In genomic region chr10:110828525-110828924, GRCh38 we compare ENCODE assay signal across 31 cellular contexts. TPM values are rescaled to one million over a fixed set of nuclear protein-coding genes. Genes with fewer than 3 reads are reported as not detected.
DNase-seq lines count a peak whose midpoint lies in the region; ATAC-seq and TF ChIP-seq lines count a peak whose summit lies in the region.
"Had no signal": no experiment of that assay in that cellular context is flagged by ENCODE, and none has a peak within 500 bp of the region (broad histone marks: within the 10 kb centered on the region; RNA-seq: fewer than 3 reads in every experiment).

No MANE protein-coding gene starts in this region.

- H3K4me1 ChIP-seq in left ventricle myocardium inferior (peaks cover 87% of the 10 kb centered on the region), esophagus muscularis mucosa (peaks cover 20 to 45% (median 40%) of the 10 kb centered on the region in 4 donors), sigmoid colon (peaks cover 0 to 68% (median 67%) of the 10 kb centered on the region in 4 donors), uterus (peaks cover 0 to 12% of the 10 kb centered on the region in 2 donors)
- H3K4me1 ChIP-seq: Caco-2, foreskin keratinocyte, HAP-1 had no signal

- no peak overlapping the region for H3K27ac Mint-ChIP-seq in stimulated activated naive B cell treated with anti-CD40 and anti-IgM and Interleukin-4, amounts not matched to agents 10 μg/mL and 1 μg/mL and 100 μg/mL, for 72 hours
- H3K27ac Mint-ChIP-seq: activated CD8-positive, alpha-beta memory T cell treated with anti-CD3 and anti-CD28 coated beads, Interleukin-2, amount 10 ng/mL, durations not matched to agents 7 days and 5 days; activated T-cell treated with anti-CD3 and anti-CD28 coated beads, Interleukin-2, amount 50 U/mL, for 72 hours; dendritic cell treated with granulocyte-macrophage colony-stimulating factor and Interleukin-4, amounts not matched to agents 40 ng/mL and 50 ng/mL, for 4 days; T-helper 17 cell had no signal

- H3K9me3 ChIP-seq in left ventricle myocardium inferior (replicated peaks) (no peaks in the 10 kb centered on the region), esophagus muscularis mucosa (no peaks in the 10 kb centered on the region), sigmoid colon (no peaks in the 10 kb centered on the region), uterus (no peaks in the 10 kb centered on the region)
- H3K9me3 ChIP-seq: Caco-2, HAP-1, neutrophil, upper lobe of left lung had no signal

- H3K27ac ChIP-seq in left ventricle myocardium inferior (replicated peaks) (peak overlapping the region; percentile 43), esophagus muscularis mucosa (replicated peaks in 1 of 4) (peak overlapping the region; percentile 75 to 84 (median 80)), sigmoid colon (peak overlapping the region; percentile 77 to 90 (median 85)), uterus (peak overlapping the region; percentile 58 to 94)
- H3K27ac ChIP-seq: foreskin keratinocyte, neutrophil, skin epidermis, upper lobe of left lung had no signal

- DNase-seq in left ventricle myocardium inferior (no peak), left ventricle myocardium superior (no peak), esophagus muscularis mucosa (ENCODE audit: extremely low spot score) (no peak), sigmoid colon (no peak), uterus (no peak), DMS 273 treated with DMSO at 0.1 percent for 48 hours (lab: John Stamatoyannopoulos, UW) (no peak)
- no peak for DNase-seq in stimulated activated naive B cell treated with anti-CD40 and anti-IgM and Interleukin-4, amounts not matched to agents 10 μg/mL and 1 μg/mL and 100 μg/mL, for 72 hours
- DNase-seq: activated CD4-positive, alpha-beta T cell treated with anti-CD3 and anti-CD28 coated beads, Interleukin-2, amount 50 U/mL, for 4 hours; activated CD8-positive, alpha-beta memory T cell treated with anti-CD3 and anti-CD28 coated beads, Interleukin-2, amount 10 ng/mL, durations not matched to agents 7 days and 5 days; activated T-cell treated with anti-CD3 and anti-CD28 coated beads, Interleukin-2, amount 50 U/mL, for 72 hours; Caco-2; erythroblast; foreskin keratinocyte; Karpas-422; kidney glomerular epithelial cell; NCI-H2029; NCI-H526; NK-92 treated with Interleukin-12 subunit alpha and Interleukin-12 subunit beta, amount 100 ng/mL, for 24 hours; PC-3; SHP77; T-helper 17 cell; upper lobe of left lung had no signal

- TF ChIP-seq POLR2A in esophagus muscularis mucosa (IDR thresholded peaks at IDR 0.05; ENCODE audit: low read depth) (no peak), sigmoid colon (IDR thresholded peaks at IDR 0.05) (no peak), uterus (IDR thresholded peaks at IDR 0.05) (no peak)

- H3K27me3 ChIP-seq in left ventricle myocardium inferior (ENCODE audit: low read depth) (no peaks in the 10 kb centered on the region), esophagus muscularis mucosa (no peaks in the 10 kb centered on the region), sigmoid colon (no peaks in the 10 kb centered on the region), uterus (no peaks in the 10 kb centered on the region)
- H3K27me3 ChIP-seq: foreskin keratinocyte, neutrophil, upper lobe of left lung had no signal

- no peak for ATAC-seq in left ventricle myocardium superior
- no peak for ATAC-seq in GM21723 (IDR thresholded peaks at IDR 0.05; ENCODE audit: unreplicated experiment)
- ATAC-seq in stimulated activated naive B cell treated with anti-CD40 and anti-IgM and Interleukin-4, amounts not matched to agents 10 μg/mL and 1 μg/mL and 100 μg/mL, for 72 hours (replicated peaks): no peak
- ATAC-seq: activated CD4-positive, CD25-positive, alpha-beta regulatory T cell treated with anti-CD3 and anti-CD28 coated beads, Interleukin-2, amount 50 U/mL, for 24 hours; activated CD8-positive, alpha-beta memory T cell treated with anti-CD3 and anti-CD28 coated beads, Interleukin-2, amount 10 ng/mL, durations not matched to agents 7 days and 5 days; activated T-cell treated with anti-CD3 and anti-CD28 coated beads, Interleukin-2, amount 50 U/mL, for 72 hours; PC-3; T-helper 17 cell had no signal

- no peaks in the 10 kb centered on the region for H3K27me3 Mint-ChIP-seq in stimulated activated naive B cell treated with anti-CD40 and anti-IgM and Interleukin-4, amounts not matched to agents 10 μg/mL and 1 μg/mL and 100 μg/mL, for 72 hours
- H3K27me3 Mint-ChIP-seq: central memory CD8-positive, alpha-beta T cell; progenitor cell of endocrine pancreas; T-helper 17 cell had no signal

- TF ChIP-seq CTCF in left ventricle myocardium inferior (IDR thresholded peaks at IDR 0.05; ENCODE audit: borderline replicate concordance) (no peak), esophagus muscularis mucosa (IDR thresholded peaks at IDR 0.05) (no peak), sigmoid colon (IDR thresholded peaks at IDR 0.05) (no peak), uterus (IDR thresholded peaks at IDR 0.05) (no peak)

- no peaks in the 10 kb centered on the region for H3K9me3 Mint-ChIP-seq in stimulated activated naive B cell treated with anti-CD40 and anti-IgM and Interleukin-4, amounts not matched to agents 10 μg/mL and 1 μg/mL and 100 μg/mL, for 72 hours
- H3K9me3 Mint-ChIP-seq: activated T-cell treated with anti-CD3 and anti-CD28 coated beads, Interleukin-2, amount 50 U/mL, for 72 hours; central memory CD8-positive, alpha-beta T cell; dendritic cell treated with granulocyte-macrophage colony-stimulating factor and Interleukin-4, amounts not matched to agents 40 ng/mL and 50 ng/mL, for 4 days had no signal

- WGBS in esophagus muscularis mucosa: 56% methylated on average over 2 of the region's 2 CpGs
- WGBS in sigmoid colon, 2 donors: 66 to 79% methylated on average over 2 of the region's 2 CpGs

- peaks cover 26 to 43% of the 10 kb centered on the region in 2 donors for H3K4me1 Mint-ChIP-seq in stimulated activated naive B cell treated with anti-CD40 and anti-IgM and Interleukin-4, amounts not matched to agents 10 μg/mL and 1 μg/mL and 100 μg/mL, for 72 hours
- H3K4me1 Mint-ChIP-seq: activated CD8-positive, alpha-beta memory T cell treated with anti-CD3 and anti-CD28 coated beads, Interleukin-2, amount 10 ng/mL, durations not matched to agents 7 days and 5 days; CD14-positive monocyte; central memory CD8-positive, alpha-beta T cell; T-helper 17 cell had no signal

- TF ChIP-seq EP300 in esophagus muscularis mucosa (IDR thresholded peaks at IDR 0.05) (no peak), sigmoid colon (IDR thresholded peaks at IDR 0.05) (no peak)

- intact Hi-C loops in left ventricle myocardium inferior (cut with micrococcal nuclease) (no loop called here), left ventricle myocardium superior (cut with micrococcal nuclease) (no loop called here), esophagus muscularis mucosa (cut with DNase I) (loop anchor here (5.0 kb wide), 1 partner anchor 44 kb away; the partner anchor contains the start of gene PDCD4), sigmoid colon (cut with DNase I) (loop anchor here (10.0 kb wide), 1 partner anchor 184 kb away; the partner anchor contains the start of gene RBM20), uterus (cut with DNase I; ENCODE audit: low total_unique reads) (loop anchor here (10.0 kb wide), 1 partner anchor 46 kb away; the partner anchor contains the start of gene PDCD4)

- H3K4me3 ChIP-seq in left ventricle myocardium inferior (no peak overlapping the region), esophagus muscularis mucosa (no peak overlapping the region), sigmoid colon (no peak overlapping the region), uterus (no peak overlapping the region)
- H3K4me3 ChIP-seq: HAP-1, skin epidermis, upper lobe of left lung had no signal

- H3K36me3 ChIP-seq in left ventricle myocardium inferior (peaks cover 27% of the 10 kb centered on the region), esophagus muscularis mucosa (peaks cover 0 to 28% (median 0%) of the 10 kb centered on the region in 4 donors), sigmoid colon (no peaks in the 10 kb centered on the region), uterus (no peaks in the 10 kb centered on the region)
- H3K36me3 ChIP-seq: HAP-1, neutrophil, upper lobe of left lung had no signal

- no peak overlapping the region for H3K4me3 Mint-ChIP-seq in stimulated activated naive B cell treated with anti-CD40 and anti-IgM and Interleukin-4, amounts not matched to agents 10 μg/mL and 1 μg/mL and 100 μg/mL, for 72 hours
- H3K4me3 Mint-ChIP-seq: activated CD8-positive, alpha-beta memory T cell treated with anti-CD3 and anti-CD28 coated beads, Interleukin-2, amount 10 ng/mL, durations not matched to agents 7 days and 5 days; activated T-cell treated with anti-CD3 and anti-CD28 coated beads, Interleukin-2, amount 50 U/mL, for 72 hours; CD14-positive monocyte; central memory CD8-positive, alpha-beta T cell; dendritic cell treated with granulocyte-macrophage colony-stimulating factor and Interleukin-4, amounts not matched to agents 40 ng/mL and 50 ng/mL, for 4 days; T-helper 17 cell had no signal

- no peaks in the 10 kb centered on the region for H3K36me3 Mint-ChIP-seq in stimulated activated naive B cell treated with anti-CD40 and anti-IgM and Interleukin-4, amounts not matched to agents 10 μg/mL and 1 μg/mL and 100 μg/mL, for 72 hours
- H3K36me3 Mint-ChIP-seq: activated CD8-positive, alpha-beta memory T cell treated with anti-CD3 and anti-CD28 coated beads, Interleukin-2, amount 10 ng/mL, durations not matched to agents 7 days and 5 days; CD14-positive monocyte had no signal

RNA-seq across cellular contexts. Expression of gene PDCD4, which starts 43.2 kb away (rescaled TPM):
- 86.5 TPM for total RNA-seq in left ventricle myocardium inferior
- total RNA-seq in left ventricle myocardium superior: 82.4 TPM
- 10 to 100 TPM; 65.6 to 97.7 (median 78.3) TPM for total RNA-seq in esophagus muscularis mucosa
- 100 to 1,000 TPM in 3 of 4 donors, 10 to 100 TPM in 1; 64.3 to 140 (median 127) TPM for total RNA-seq in sigmoid colon
- polyA plus RNA-seq in sigmoid colon: 100 to 1,000 TPM; 179 to 327 (median 236) TPM
- total RNA-seq in uterus: 100 to 1,000 TPM in 3 of 4 donors, 10 to 100 TPM in 1; 17.4 to 157 (median 138) TPM

Comparison
In these comparisons a context has a peak if more than half of its experiments do, and no peak if none do; other contexts are left out.
1. intact Hi-C loops: an anchor here in esophagus muscularis mucosa (5.0 kb wide), sigmoid colon (10.0 kb wide) and uterus (10.0 kb wide); none called in left ventricle myocardium inferior and left ventricle myocardium superior.